9 cellular contexts compared by ENCODE assay signal in the genomic region with DNA sequence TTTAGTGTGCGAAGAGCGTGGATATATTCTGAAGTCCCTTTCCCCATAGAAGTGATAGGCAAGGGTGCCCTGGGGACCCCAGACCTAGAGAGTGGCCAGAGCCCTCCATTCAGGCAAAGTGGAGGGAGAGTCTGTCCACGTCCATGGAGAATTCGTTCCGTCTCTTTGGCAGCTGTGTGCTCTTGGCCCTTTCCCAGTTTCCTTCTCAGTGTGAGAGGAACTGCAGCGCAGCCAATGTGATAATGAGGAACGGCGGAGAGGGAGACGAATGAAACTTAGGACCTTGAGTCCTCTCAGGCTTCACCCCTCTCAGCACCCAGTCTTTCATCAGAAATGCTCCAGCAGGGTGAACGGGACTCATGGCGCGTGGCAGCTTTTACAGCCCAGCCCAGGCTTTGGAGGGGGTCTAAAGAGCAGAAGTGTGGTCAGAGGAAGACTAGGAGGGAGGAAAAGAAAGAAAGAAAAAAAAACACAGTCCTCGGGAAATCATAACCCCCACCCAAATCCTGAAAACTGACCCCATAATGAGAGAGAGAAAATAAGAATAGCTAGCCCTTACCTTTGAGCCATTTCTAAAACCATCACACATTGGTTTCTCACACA.
A peak's percentile ranks its signal among the peaks of the same experiment; 100 is the strongest.
DNase-seq lines count a peak whose midpoint lies in the region; ATAC-seq and TF ChIP-seq lines count a peak whose summit lies in the region.
"Had no signal": no experiment of that assay in that cellular context is flagged by ENCODE, and none has a peak within 500 bp of the region (broad histone marks: within the 10 kb centered on the region; RNA-seq: fewer than 3 reads in every experiment).

No MANE protein-coding gene starts in this region.

- no peaks in the 10 kb centered on the region for H3K9me2 ChIP-seq in Loucy (replicated peaks; ENCODE audit: low read depth, low read length)

- H3K9me3 ChIP-seq in Loucy (ENCODE audit: insufficient read depth, low read depth, low read length) (no peaks in the 10 kb centered on the region), left lung (no peaks in the 10 kb centered on the region), smooth muscle cell (replicated peaks; ENCODE audit: low read depth) (no peaks in the 10 kb centered on the region)

- H4K20me1 ChIP-seq in Loucy (ENCODE audit: insufficient read depth, low read length, poor library complexity, severe bottlenecking) (no peaks in the 10 kb centered on the region), smooth muscle cell (ENCODE audit: low read depth) (no peaks in the 10 kb centered on the region)

- no peaks in the 10 kb centered on the region for H3F3A ChIP-seq in Loucy (ENCODE audit: low read depth)
- no peaks in the 10 kb centered on the region for H3F3A ChIP-seq in smooth muscle cell (ENCODE audit: low read depth)

- ATAC-seq in left lung (peak; percentile 47), GM21390 (IDR thresholded peaks at IDR 0.05; ENCODE audit: unreplicated experiment) (no peak)

- H3K27me3 ChIP-seq in Loucy (ENCODE audit: insufficient read depth, low read length, poor library complexity, severe bottlenecking) (no peaks in the 10 kb centered on the region), left lung (no peaks in the 10 kb centered on the region), smooth muscle cell (ENCODE audit: low read depth) (no peaks in the 10 kb centered on the region)

- H3K4me2 ChIP-seq in Loucy (ENCODE audit: low read depth, low read length, poor library complexity, severe bottlenecking) = peak overlapping the region; percentile 74
- H3K4me2 ChIP-seq in smooth muscle cell = no peak overlapping the region

- DNase-seq in astrocyte of the spinal cord (ENCODE audit: low read depth, low spot score) = peak; percentile 26
- DNase-seq in left lung = peak in 1 of 2 donors; percentile 44
- DNase-seq in smooth muscle cell (lab: John Stamatoyannopoulos, UW; ENCODE audit: unreplicated experiment) = no peak
- DNase-seq in NAMALWA (ENCODE audit: low spot score) = no peak
- no peak for DNase-seq in NCI-H774 (lab: John Stamatoyannopoulos, UW)
- DNase-seq in DMS79 treated with DMSO at 0.1 percent for 48 hours (lab: John Stamatoyannopoulos, UW) = no peak
- DNase-seq: NCI-H2029 treated with DMSO at 0.1 percent for 48 hours had no signal

- intact Hi-C loops in left lung (cut with DNase I) = no loop called here

- peak overlapping the region; percentile 62 for H3K4me3 ChIP-seq in Loucy (ENCODE audit: low read length, poor library complexity, severe bottlenecking)
- no peak overlapping the region for H3K4me3 ChIP-seq in astrocyte of the spinal cord (ENCODE audit: low read depth, low read length)
- H3K4me3 ChIP-seq in left lung = no peak overlapping the region
- H3K4me3 ChIP-seq in smooth muscle cell = no peak overlapping the region

- no peak for TF ChIP-seq CTCF in Loucy (conservative IDR thresholded peaks at IDR 0.05; ENCODE audit: low read length)
- no peak for TF ChIP-seq CTCF in astrocyte of the spinal cord (IDR thresholded peaks at IDR 0.05; ENCODE audit: low read depth, low read length)
- no peak for TF ChIP-seq CTCF in left lung (IDR thresholded peaks at IDR 0.05)
- TF ChIP-seq CTCF in smooth muscle cell (IDR thresholded peaks at IDR 0.05; ENCODE audit: borderline replicate concordance, insufficient read depth, poor library complexity, severe bottlenecking) = no peak

- no peaks in the 10 kb centered on the region for H3K79me2 ChIP-seq in Loucy (ENCODE audit: insufficient read depth, low read length)
- H3K79me2 ChIP-seq in smooth muscle cell (ENCODE audit: low read depth) = no peaks in the 10 kb centered on the region

- H3K9ac ChIP-seq in Loucy (ENCODE audit: low read depth, low read length, poor library complexity, severe bottlenecking) = peak overlapping the region; percentile 69
- H3K9ac ChIP-seq in smooth muscle cell (ENCODE audit: low read depth) = no peak overlapping the region

- 95% methylated on average over 13 of the region's 13 CpGs for WGBS in smooth muscle cell (ENCODE audit: low lambda C conversion rate)

- H3K27ac ChIP-seq in left lung (peak overlapping the region in 1 of 2 donors; percentile 79), smooth muscle cell (ENCODE audit: low read depth) (peak overlapping the region; percentile 27)

- H3K4me1 ChIP-seq in Loucy (ENCODE audit: insufficient read depth, low read length, poor library complexity, severe bottlenecking) (peaks cover 20% of the 10 kb centered on the region), left lung (peaks cover 5 to 29% of the 10 kb centered on the region in 2 donors), smooth muscle cell (ENCODE audit: low read depth) (no peaks in the 10 kb centered on the region)

- H3K36me3 ChIP-seq in Loucy (ENCODE audit: insufficient read depth, low read length) (no peaks in the 10 kb centered on the region), left lung (no peaks in the 10 kb centered on the region), smooth muscle cell (ENCODE audit: low read depth) (no peaks in the 10 kb centered on the region)

- peak overlapping the region; percentile 66; the same call in 1 of the 2 replicates for H2AFZ ChIP-seq in Loucy (ENCODE audit: low read length)
- H2AFZ ChIP-seq in smooth muscle cell (ENCODE audit: low read depth) = no peak overlapping the region

- in situ Hi-C loops in astrocyte of the spinal cord (cut with HindIII; ENCODE audit: low sequenced_read_pairs) = no loop called here
